10 cellular contexts compared by ENCODE assay signal in genomic region chr20:50284811-50285375, GRCh38.
DNase-seq lines count a peak whose midpoint lies in the region; ATAC-seq and TF ChIP-seq lines count a peak whose summit lies in the region.
"Had no signal": no experiment of that assay in that cellular context is flagged by ENCODE, and none has a peak within 500 bp of the region (broad histone marks: within the 10 kb centered on the region; RNA-seq: fewer than 3 reads in every experiment).

No MANE protein-coding gene starts in this region.

- peak overlapping the region in 9 of 11 experiments; percentile 45 to 81 (median 69); a peak in 17 of 22 replicates for H3K27ac ChIP-seq in BLaER1 treated with 17β-estradiol and CSF1 and Interleukin-3, amounts not matched to agents 10 nM and 100 nM
- H3K27ac ChIP-seq in SJCRH30, result peak overlapping the region; percentile 14; the same call in 1 of the 2 replicates
- peak overlapping the region; percentile 82 for H3K27ac ChIP-seq in psoas muscle

- H3K27me3 ChIP-seq in BLaER1 treated with 17β-estradiol and CSF1 and Interleukin-3, amounts not matched to agents 10 nM and 100 nM, result peaks cover 0 to 42% (median 7%) of the 10 kb centered on the region in 11 experiments; a peak in 13 of 22 replicates
- H3K27me3 ChIP-seq in SJCRH30 (no peaks in the 10 kb centered on the region), psoas muscle (ENCODE audit: insufficient read depth in 3 of 3, low read length in 2 of 3) (no peaks in the 10 kb centered on the region)
- H3K27me3 ChIP-seq: MG63 had no signal

- peak overlapping the region; percentile 29 to 70 (median 56); a peak in 18 of 22 replicates for H3K9ac ChIP-seq in BLaER1 treated with 17β-estradiol and CSF1 and Interleukin-3, amounts not matched to agents 10 nM and 100 nM

- peak overlapping the region in 6 of 10 experiments; percentile 7 to 44 (median 15); a peak in 8 of 20 replicates for H3K4me3 ChIP-seq in BLaER1 treated with 17β-estradiol and CSF1 and Interleukin-3, amounts not matched to agents 10 nM and 100 nM
- peak overlapping the region; percentile 50 for H3K4me3 ChIP-seq in SJCRH30
- no peak overlapping the region for H3K4me3 ChIP-seq in fibroblast of villous mesenchyme (ENCODE audit: low read depth, low read length)
- H3K4me3 ChIP-seq in psoas muscle, result no peak overlapping the region
- H3K4me3 ChIP-seq: MG63 had no signal

- 31 to 49% (median 40%) methylated on average over 9 to 10 of the region's 10 CpGs for WGBS in psoas muscle, 3 donors

- intact Hi-C loops in psoas muscle (cut with DNase I), result loop anchor here in 1 of 2 donors (5.0 kb wide), 1 partner anchor 177 kb away; no protein-coding TSS in a partner anchor

- peak; percentile 76 to 83 for DNase-seq in SJCRH30
- peak; percentile 56 for DNase-seq in fibroblast of villous mesenchyme (ENCODE audit: low read depth)
- DNase-seq in psoas muscle, result peak; percentile 33 to 77
- no peak for DNase-seq in HuH-7 (ENCODE audit: low spot score)
- DNase-seq in ureter (ENCODE audit: low spot score), result no peak
- DNase-seq in GM10248 (ENCODE audit: extremely low spot score), result no peak
- DNase-seq: MG63; naive thymus-derived CD8-positive, alpha-beta T cell had no signal

- no peaks in the 10 kb centered on the region for H3K36me3 ChIP-seq in BLaER1 treated with 17β-estradiol and CSF1 and Interleukin-3, amounts not matched to agents 10 nM and 100 nM
- H3K36me3 ChIP-seq in SJCRH30 (no peaks in the 10 kb centered on the region), psoas muscle (ENCODE audit: insufficient read depth in 1 of 2, low read depth in 1 of 2) (no peaks in the 10 kb centered on the region)
- H3K36me3 ChIP-seq: MG63 had no signal

- H3K9me3 ChIP-seq in BLaER1 treated with 17β-estradiol and CSF1 and Interleukin-3, amounts not matched to agents 10 nM and 100 nM (replicated peaks in 1 of 11), result no peaks in the 10 kb centered on the region
- no peaks in the 10 kb centered on the region for H3K9me3 ChIP-seq in SJCRH30 (replicated peaks)
- H3K9me3 ChIP-seq in psoas muscle, result no peaks in the 10 kb centered on the region
- H3K9me3 ChIP-seq: MG63 had no signal

- H3K4me2 ChIP-seq in BLaER1 treated with 17β-estradiol and CSF1 and Interleukin-3, amounts not matched to agents 10 nM and 100 nM, result peak overlapping the region; percentile 69 to 98 (median 91)

- H4K20me1 ChIP-seq in BLaER1 treated with 17β-estradiol and CSF1 and Interleukin-3, amounts not matched to agents 10 nM and 100 nM, result peaks cover 0 to 14% (median 0%) of the 10 kb centered on the region in 11 experiments; a peak in 5 of 22 replicates

- CTCF ChIA-PET in GM10248 (lab: Yijun Ruan, JAX), result interaction anchor here (1.0 to 2.0 kb wide), 2 partner anchors 11 to 18 kb away, joined by 3 to 7 read pairs; no protein-coding TSS in a partner anchor

- peaks cover 36 to 69% (median 47%) of the 10 kb centered on the region in 10 experiments for H3K4me1 ChIP-seq in BLaER1 treated with 17β-estradiol and CSF1 and Interleukin-3, amounts not matched to agents 10 nM and 100 nM
- peaks cover 24% of the 10 kb centered on the region for H3K4me1 ChIP-seq in SJCRH30
- H3K4me1 ChIP-seq in psoas muscle, result peaks cover 39% of the 10 kb centered on the region

- TF ChIP-seq CTCF in fibroblast of villous mesenchyme (IDR thresholded peaks at IDR 0.05; ENCODE audit: insufficient read depth, low read depth, low read length) (no peak), psoas muscle (IDR thresholded peaks at IDR 0.05) (no peak), GM10248 (IDR thresholded peaks at IDR 0.05; ENCODE audit: control extremely low read depth, extremely low read depth, low read depth, missing control alignments) (no peak)

- ATAC-seq in psoas muscle, result peak; percentile 19 to 50 (median 34)
- no peak for ATAC-seq in GM19452 (IDR thresholded peaks at IDR 0.05; ENCODE audit: unreplicated experiment)
- ATAC-seq: naive thymus-derived CD8-positive, alpha-beta T cell had no signal

- POLR2A ChIA-PET in GM10248 (lab: Yijun Ruan, JAX), result interaction anchor here (0.5 kb wide), 1 partner anchor 167 kb away, joined by 5 read pairs; no protein-coding TSS in a partner anchor

Comparison
In these comparisons a context has a peak if more than half of its experiments do, and no peak if none do; other contexts are left out.
1. H3K27ac ChIP-seq: peak in every context shown above with its lines; median percentile 82 in psoas muscle; 69 in BLaER1 treated with 17β-estradiol and CSF1 and Interleukin-3, amounts not matched to agents 10 nM and 100 nM; 14 in SJCRH30.
2. H3K4me3 ChIP-seq: peak in BLaER1 treated with 17β-estradiol and CSF1 and Interleukin-3, amounts not matched to agents 10 nM and 100 nM (6 of 10) and SJCRH30 (single experiment); none in fibroblast of villous mesenchyme (single experiment) and psoas muscle (single experiment).
3. DNase-seq: peak in SJCRH30 (2 of 2), fibroblast of villous mesenchyme (single experiment) and psoas muscle (2 of 2); none in HuH-7 (single experiment), ureter (single experiment) and GM10248 (single experiment).